In genomic region chr13:112857914-112858490, GRCh38 we compare ENCODE assay signal across 18 cellular contexts.
DNase-seq lines count a peak whose midpoint lies in the region; ATAC-seq, FAIRE-seq and TF ChIP-seq lines count a peak whose summit lies in the region.
"Had no signal": no experiment of that assay in that cellular context is flagged by ENCODE, and none has a peak within 500 bp of the region (broad histone marks: within the 10 kb centered on the region; RNA-seq: fewer than 3 reads in every experiment).

No MANE protein-coding gene starts in this region.

- peak overlapping the region; percentile 46 for H3K9ac ChIP-seq in trophoblast cell (ENCODE audit: low read length)
- H3K9ac ChIP-seq: GM23248 had no signal

- H3K27ac Mint-ChIP-seq in natural killer cell treated with Interleukin-12 subunit alpha and Interleukin-12 subunit beta and Interleukin-15 and Interleukin-18, amount 100 ng/mL, for 72 hours = no peak overlapping the region
- H3K27ac Mint-ChIP-seq in natural killer cell = no peak overlapping the region
- H3K27ac Mint-ChIP-seq: CD4-positive, alpha-beta T cell had no signal

- no peaks in the 10 kb centered on the region for H3K27me3 ChIP-seq in left lung
- H3K27me3 ChIP-seq in trophoblast cell (ENCODE audit: insufficient read depth, low read length) = no peaks in the 10 kb centered on the region
- no peaks in the 10 kb centered on the region for H3K27me3 ChIP-seq in foreskin keratinocyte

- H3K4me3 ChIP-seq in left lung = no peak overlapping the region
- H3K4me3 ChIP-seq in trophoblast cell (ENCODE audit: low read depth, low read length) = no peak overlapping the region
- H3K4me3 ChIP-seq: GM12878, GM23248 had no signal

- no peak overlapping the region for H3K23ac ChIP-seq in trophoblast cell (ENCODE audit: low read length)

- H3K79me1 ChIP-seq in trophoblast cell (ENCODE audit: low read length) = no peaks in the 10 kb centered on the region

- no peaks in the 10 kb centered on the region for H3K9me3 Mint-ChIP-seq in natural killer cell treated with Interleukin-12 subunit alpha and Interleukin-12 subunit beta and Interleukin-15 and Interleukin-18, amount 100 ng/mL, for 72 hours
- no peaks in the 10 kb centered on the region for H3K9me3 Mint-ChIP-seq in natural killer cell
- H3K9me3 Mint-ChIP-seq: CD4-positive, alpha-beta T cell had no signal

- H3K4me1 Mint-ChIP-seq in natural killer cell treated with Interleukin-12 subunit alpha and Interleukin-12 subunit beta and Interleukin-15 and Interleukin-18, amount 100 ng/mL, for 72 hours (ENCODE audit: low read depth in 2 of 2) = no peaks in the 10 kb centered on the region
- H3K4me1 Mint-ChIP-seq in natural killer cell = no peaks in the 10 kb centered on the region

- TF ChIP-seq CTCF in natural killer cell (IDR thresholded peaks at IDR 0.05) (no peak), left lung (IDR thresholded peaks at IDR 0.05) (no peak), foreskin keratinocyte (conservative IDR thresholded peaks at IDR 0.05) (no peak)

- no peaks in the 10 kb centered on the region for H3K27me3 Mint-ChIP-seq in natural killer cell treated with Interleukin-12 subunit alpha and Interleukin-12 subunit beta and Interleukin-15 and Interleukin-18, amount 100 ng/mL, for 72 hours
- no peaks in the 10 kb centered on the region for H3K27me3 Mint-ChIP-seq in natural killer cell (ENCODE audit: low read depth in 2 of 2)
- H3K27me3 Mint-ChIP-seq: CD4-positive, alpha-beta T cell had no signal

- H3K36me3 ChIP-seq in left lung (peaks cover 5 to 98% of the 10 kb centered on the region in 2 donors), trophoblast cell (ENCODE audit: control insufficient read depth in 1 of 2, insufficient read depth in 2 of 2, low read length in 2 of 2) (peaks cover 49 to 63% of the 10 kb centered on the region in 2 experiments)

- no peak overlapping the region for H3K14ac ChIP-seq in trophoblast cell (ENCODE audit: low read length)

- H2BK12ac ChIP-seq in trophoblast cell (ENCODE audit: low read length) = no peak overlapping the region

- H2BK120ac ChIP-seq in trophoblast cell (ENCODE audit: insufficient read depth, low read length, poor library complexity) = no peak overlapping the region

- H4K8ac ChIP-seq in trophoblast cell (ENCODE audit: low read depth, low read length) = no peak overlapping the region

- H4K12ac ChIP-seq in trophoblast cell (ENCODE audit: low read depth, low read length) = no peak overlapping the region

- no peak overlapping the region for H3K4me3 Mint-ChIP-seq in natural killer cell treated with Interleukin-12 subunit alpha and Interleukin-12 subunit beta and Interleukin-15 and Interleukin-18, amount 100 ng/mL, for 72 hours
- H3K4me3 Mint-ChIP-seq in natural killer cell = no peak overlapping the region
- H3K4me3 Mint-ChIP-seq: CD4-positive, alpha-beta T cell had no signal

- H3K4me1 ChIP-seq in left lung = no peaks in the 10 kb centered on the region
- H3K4me1 ChIP-seq in trophoblast cell (ENCODE audit: control insufficient read depth in 1 of 2, insufficient read depth in 2 of 2, low read length in 2 of 2) = no peaks in the 10 kb centered on the region
- H3K4me1 ChIP-seq in foreskin keratinocyte = no peaks in the 10 kb centered on the region

- no peak overlapping the region for H3K4me2 ChIP-seq in trophoblast cell (ENCODE audit: low read length)

- intact Hi-C loops in natural killer cell (cut with micrococcal nuclease) (no loop called here), left lung (cut with DNase I) (no loop called here)

- no peak overlapping the region for H3K18ac ChIP-seq in trophoblast cell (ENCODE audit: low read length)

- H3K9me3 ChIP-seq in left lung (no peaks in the 10 kb centered on the region), trophoblast cell (ENCODE audit: insufficient read depth, low read depth, low read length) (no peaks in the 10 kb centered on the region)

- DNase-seq in natural killer cell treated with Interleukin-12 subunit alpha and Interleukin-12 subunit beta and Interleukin-15 and Interleukin-18, amount 100 ng/mL, for 72 hours (ENCODE audit: low spot score) = peak; percentile 48
- DNase-seq in natural killer cell = no peak
- peak; percentile 25 to 47 for DNase-seq in left lung
- DNase-seq in trophoblast cell = no peak
- DNase-seq in urothelium cell line (ENCODE audit: low spot score) = no peak
- DNase-seq in foreskin keratinocyte = no peak
- no peak for DNase-seq in frontal cortex (ENCODE audit: low spot score in 2 of 2)
- DNase-seq: ACHN; C1 segment of cervical spinal cord; Calu3; CD4-positive, alpha-beta T cell; DMS 273 treated with DMSO at 0.1 percent for 48 hours; GM23248 had no signal

- H3K4ac ChIP-seq in trophoblast cell (ENCODE audit: low read depth, low read length) = no peak overlapping the region

- no peak overlapping the region for H2AK5ac ChIP-seq in trophoblast cell (ENCODE audit: low read length)

- WGBS in trophoblast cell (ENCODE audit: extremely low coverage, insufficient coverage, insufficient read length) = no CpG with 5 or more reads among the region's 20 CpGs

- no peak for ATAC-seq in natural killer cell treated with Interleukin-12 subunit alpha and Interleukin-12 subunit beta and Interleukin-15 and Interleukin-18, amount 100 ng/mL, for 72 hours
- ATAC-seq in natural killer cell (no peak), left lung (no peak), GM19467 (IDR thresholded peaks at IDR 0.05; ENCODE audit: unreplicated experiment) (no peak), foreskin keratinocyte (no peak)
- ATAC-seq: GM12878, HCT116 had no signal

- peak; percentile 50 for FAIRE-seq in urothelium cell line (lab: Jason Lieb, UNC)
- FAIRE-seq in frontal cortex (lab: Jason Lieb, UNC) = no peak
- FAIRE-seq: GM12878, H54 had no signal

- H3K27ac ChIP-seq in left lung (no peak overlapping the region), trophoblast cell (ENCODE audit: low read depth, low read length) (no peak overlapping the region), foreskin keratinocyte (no peak overlapping the region)
- H3K27ac ChIP-seq: GM23248, HL-60 had no signal

- no peak overlapping the region for H4K91ac ChIP-seq in trophoblast cell (ENCODE audit: low read depth, low read length)

- no peaks in the 10 kb centered on the region for H3K36me3 Mint-ChIP-seq in natural killer cell treated with Interleukin-12 subunit alpha and Interleukin-12 subunit beta and Interleukin-15 and Interleukin-18, amount 100 ng/mL, for 72 hours
- H3K36me3 Mint-ChIP-seq in natural killer cell = no peaks in the 10 kb centered on the region

- no peak overlapping the region for H2AFZ ChIP-seq in trophoblast cell (ENCODE audit: insufficient read depth, low read length, poor library complexity)
- H2AFZ ChIP-seq: GM23248 had no signal

- no peak overlapping the region for H2BK5ac ChIP-seq in trophoblast cell (ENCODE audit: low read depth, low read length, poor library complexity)

- H3K79me2 ChIP-seq in trophoblast cell (ENCODE audit: control insufficient read depth, insufficient read depth, low read length, poor library complexity) = no peaks in the 10 kb centered on the region

Comparison
In these comparisons a context has a peak if more than half of its experiments do, and no peak if none do; other contexts are left out.
1. DNase-seq: peak in natural killer cell treated with Interleukin-12 subunit alpha and Interleukin-12 subunit beta and Interleukin-15 and Interleukin-18, amount 100 ng/mL, for 72 hours (single experiment) and left lung (2 of 2); none in natural killer cell (single experiment), trophoblast cell (0 of 2), urothelium cell line (single experiment), foreskin keratinocyte (0 of 2) and frontal cortex (0 of 2).